22 cellular contexts compared by ENCODE assay signal in the genomic region with DNA sequence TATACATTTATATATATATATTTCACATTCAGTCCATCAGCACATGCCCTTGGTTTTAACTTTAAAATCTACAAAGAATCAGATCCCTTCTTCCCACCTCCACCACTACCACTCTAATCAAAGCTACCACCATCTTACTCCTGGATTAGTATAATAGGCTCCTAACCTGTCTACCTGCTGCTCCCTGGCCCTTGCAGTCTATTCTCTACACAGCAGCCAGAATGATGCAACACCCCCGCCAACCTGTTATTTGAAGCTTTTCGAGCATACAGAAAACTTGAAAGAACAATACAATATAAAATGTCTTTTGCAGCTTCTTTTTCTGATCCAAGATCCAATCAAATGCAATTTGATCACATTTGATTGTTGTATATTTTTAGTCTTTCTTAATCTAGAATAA.
A peak's percentile ranks its signal among the peaks of the same experiment; 100 is the strongest.
DNase-seq lines count a peak whose midpoint lies in the region; ATAC-seq, FAIRE-seq and TF ChIP-seq lines count a peak whose summit lies in the region.
"Had no signal": no experiment of that assay in that cellular context is flagged by ENCODE, and none has a peak within 500 bp of the region (broad histone marks: within the 10 kb centered on the region; RNA-seq: fewer than 3 reads in every experiment).

No MANE protein-coding gene starts in this region.

- peaks cover 0 to 4% (median 0%) of the 10 kb centered on the region in 3 donors for H3K9me3 Mint-ChIP-seq in T-cell

- H3K27me3 ChIP-seq in K562 (ENCODE audit: control insufficient read depth in 2 of 2, insufficient read depth in 2 of 2, low read length in 2 of 2), result no peaks in the 10 kb centered on the region
- no peaks in the 10 kb centered on the region for H3K27me3 ChIP-seq in mesenchymal stem cell (ENCODE audit: control insufficient read depth in 1 of 2, insufficient read depth in 1 of 2, low read length in 2 of 2)
- H3K27me3 ChIP-seq: BE2C, MG63 had no signal

- H3K79me1 ChIP-seq in mesenchymal stem cell (replicated peaks; ENCODE audit: low read length, poor library complexity, severe bottlenecking), result no peaks in the 10 kb centered on the region

- H4K8ac ChIP-seq in mesenchymal stem cell (ENCODE audit: low read length), result no peak overlapping the region

- no TSS peak for BruUV-seq in K562 (replicated peaks; lab: Mats Ljungman, UMichigan)

- H3K4me3 Mint-ChIP-seq in T-cell, result no peak overlapping the region

- H2BK12ac ChIP-seq in mesenchymal stem cell (ENCODE audit: low read length in 2 of 2), result peak overlapping the region in 1 of 2 experiments; percentile 34

- H2AK5ac ChIP-seq in mesenchymal stem cell (ENCODE audit: low read length, severe bottlenecking), result peak overlapping the region; percentile 69

- peaks cover 0 to 42% of the 10 kb centered on the region in 2 experiments; a peak in 3 of 5 replicates for H3K4me1 ChIP-seq in K562 (replicated peaks in 1 of 2; ENCODE audit: control insufficient read depth in 2 of 2, insufficient read depth in 2 of 2, low read length in 2 of 2)
- peaks cover 2% of the 10 kb centered on the region for H3K4me1 ChIP-seq in mesenchymal stem cell (ENCODE audit: control insufficient read depth, insufficient read depth, low read depth, low read length)
- H3K4me1 ChIP-seq: BE2C had no signal

- H3K18ac ChIP-seq in mesenchymal stem cell (ENCODE audit: low read depth in 1 of 2, low read length in 2 of 2), result no peak overlapping the region

- no peak overlapping the region for H3K14ac ChIP-seq in mesenchymal stem cell (ENCODE audit: low read length in 2 of 2)

- H3K9ac ChIP-seq in K562 (ENCODE audit: insufficient read depth in 1 of 2, low read depth in 2 of 2, low read length in 2 of 2), result no peak overlapping the region
- no peak overlapping the region for H3K9ac ChIP-seq in mesenchymal stem cell (ENCODE audit: low read length)

- H3K4ac ChIP-seq in mesenchymal stem cell (ENCODE audit: low read depth in 1 of 2, low read length in 2 of 2), result no peak overlapping the region

- in situ Hi-C loops in K562 (cut with MboI), result no loop called here

- no peak overlapping the region for H3K27ac Mint-ChIP-seq in T-cell

- no peak for FAIRE-seq in K562 (lab: Jason Lieb, UNC)
- FAIRE-seq: GM12892, GM19239, RCC 7860 had no signal

- H3K9me3 ChIP-seq in K562 (replicated peaks; ENCODE audit: control insufficient read depth, insufficient read depth, low read depth, low read length), result no peaks in the 10 kb centered on the region
- no peaks in the 10 kb centered on the region for H3K9me3 ChIP-seq in mesenchymal stem cell (ENCODE audit: control insufficient read depth, low read length)
- H3K9me3 ChIP-seq: BE2C, MG63 had no signal

- no peaks in the 10 kb centered on the region for H3K9me1 ChIP-seq in K562 (ENCODE audit: control insufficient read depth, insufficient read depth, low read length)

- H4K91ac ChIP-seq in mesenchymal stem cell (ENCODE audit: low read length), result no peak overlapping the region

- 57% methylated on average over 2 of the region's 2 CpGs for WGBS in K562 (ENCODE audit: insufficient coverage, low coverage, missing lambda C conversion rate)
- 100% methylated on average over 1 of the region's 2 CpGs for WGBS in mesenchymal stem cell

- no peaks in the 10 kb centered on the region for H3K79me2 ChIP-seq in K562 (ENCODE audit: control insufficient read depth, insufficient read depth, low read length)

- H2BK5ac ChIP-seq in mesenchymal stem cell (ENCODE audit: low read depth, low read length, poor library complexity, severe bottlenecking), result no peak overlapping the region

- no peaks in the 10 kb centered on the region for H4K20me1 ChIP-seq in K562 (replicated peaks; ENCODE audit: control insufficient read depth, insufficient read depth, low read length)

- ATAC-seq in K562, result no peak
- ATAC-seq in T-cell (replicated peaks in 1 of 4), result no peak

- TF ChIP-seq POLR2A in K562 (conservative IDR thresholded peaks at IDR 0.05) (no peak), erythroblast (IDR thresholded peaks at IDR 0.05; ENCODE audit: low read length) (no peak)

- H3K27ac ChIP-seq in K562 (ENCODE audit: extremely low read depth, low read depth, low read length) (no peak overlapping the region), mesenchymal stem cell (ENCODE audit: low read length, poor library complexity, severe bottlenecking) (peak overlapping the region; percentile 55)
- H3K27ac ChIP-seq: 22Rv1, HL-60 had no signal

- no peak overlapping the region for H3K23ac ChIP-seq in mesenchymal stem cell (ENCODE audit: low read length in 2 of 2)

- CTCF ChIA-PET in K562 (lab: Yijun Ruan, JAX; ENCODE audit: low intra/inter-chr PET ratio) (no interaction called here), T-cell (lab: Charles Lee) (no interaction called here)

- DNase-seq in NCI-H82 (lab: John Stamatoyannopoulos, UW) (peak; percentile 27), NCI-H82 treated with DMSO at 0.1 percent for 48 hours (lab: John Stamatoyannopoulos, UW; ENCODE audit: unreplicated experiment) (no peak), K562 (ENCODE audit: extremely low read depth in 1 of 4, low spot score in 3 of 4) (no peak), mesenchymal stem cell (no peak), erythroblast (lab: John Stamatoyannopoulos, UW) (no peak), T-cell (no peak), NAMALWA (ENCODE audit: low spot score) (no peak)
- DNase-seq: BE2C, DMS153, DND-41, H7, KBM-7, NCI-H2029, NCI-H446 treated with DMSO at 0.1 percent for 48 hours, NCI-H526 had no signal

- no peaks in the 10 kb centered on the region for H3K36me3 ChIP-seq in K562 (ENCODE audit: control insufficient read depth, insufficient read depth, low read length)
- no peaks in the 10 kb centered on the region for H3K36me3 ChIP-seq in mesenchymal stem cell (ENCODE audit: control insufficient read depth in 1 of 2, insufficient read depth in 2 of 2, low read depth in 1 of 2, low read length in 2 of 2)
- H3K36me3 ChIP-seq: BE2C, MG63 had no signal

- no peaks in the 10 kb centered on the region for H3K36me3 Mint-ChIP-seq in T-cell

- POLR2A ChIA-PET in K562 (lab: Yijun Ruan, JAX) (no interaction called here), T-cell (lab: Charles Lee) (no interaction called here)

- H3K4me2 ChIP-seq in K562 (ENCODE audit: insufficient read depth, low read length) (no peak overlapping the region), mesenchymal stem cell (ENCODE audit: low read length, poor library complexity, severe bottlenecking) (no peak overlapping the region)

- no peak overlapping the region for H2BK15ac ChIP-seq in mesenchymal stem cell (ENCODE audit: low read depth, poor library complexity, severe bottlenecking)

- no peak for TF ChIP-seq CTCF in K562 (IDR thresholded peaks at IDR 0.05 in 2 of 3, conservative IDR thresholded peaks at IDR 0.05 in 1 of 3; ENCODE audit: insufficient read depth in 2 of 3, low read depth in 1 of 3, low read length in 3 of 3)

- H2AFZ ChIP-seq in K562 (ENCODE audit: low read depth, low read length) (no peak overlapping the region), mesenchymal stem cell (ENCODE audit: low read depth, low read length) (no peak overlapping the region)

- no peak overlapping the region for H3K4me3 ChIP-seq in K562
- H3K4me3 ChIP-seq in mesenchymal stem cell (ENCODE audit: insufficient read depth in 1 of 2, low read depth in 1 of 2, low read length in 2 of 2), result no peak overlapping the region
- H3K4me3 ChIP-seq: MG63 had no signal

- no peak for TF ChIP-seq EP300 in Ishikawa (IDR thresholded peaks at IDR 0.05; ENCODE audit: borderline replicate concordance)
- no peak for TF ChIP-seq EP300 in K562 (IDR thresholded peaks at IDR 0.05; ENCODE audit: low read length)

- intact Hi-C loops in K562 (cut with micrococcal nuclease), result no loop called here

- H3K4me1 Mint-ChIP-seq in T-cell, result no peaks in the 10 kb centered on the region

- TF ChIP-seq RAD21 in Ishikawa (IDR thresholded peaks at IDR 0.05; ENCODE audit: low read depth) (peak; percentile 9; the same call in 1 of the 2 replicates), K562 (CRISPR knock-in tag; conservative IDR thresholded peaks at IDR 0.05 in 1 of 2, IDR thresholded peaks at IDR 0.05 in 1 of 2) (no peak)

- peaks cover 9 to 11% of the 10 kb centered on the region in 2 donors for H3K27me3 Mint-ChIP-seq in T-cell

- no peak overlapping the region for H2BK120ac ChIP-seq in mesenchymal stem cell (ENCODE audit: low read depth, low read length)

TF ChIP-seq in K562, 482 proteins besides CTCF, POLR2A, EP300 and RAD21 (continues in another document):
- TF ChIP-seq SMARCA5 (IDR thresholded peaks at IDR 0.05) (no peak), ESRRA (IDR thresholded peaks at IDR 0.05; ENCODE audit: borderline replicate concordance, low read depth) (no peak), ATF4 (CRISPR knock-in tag; IDR thresholded peaks at IDR 0.05) (peak; percentile 75), DMBX1 (CRISPR knock-in tag; IDR thresholded peaks at IDR 0.05; ENCODE audit: borderline replicate concordance) (peak; percentile 45; the same call in 1 of the 2 replicates)
- TF ChIP-seq, protein P1, sequence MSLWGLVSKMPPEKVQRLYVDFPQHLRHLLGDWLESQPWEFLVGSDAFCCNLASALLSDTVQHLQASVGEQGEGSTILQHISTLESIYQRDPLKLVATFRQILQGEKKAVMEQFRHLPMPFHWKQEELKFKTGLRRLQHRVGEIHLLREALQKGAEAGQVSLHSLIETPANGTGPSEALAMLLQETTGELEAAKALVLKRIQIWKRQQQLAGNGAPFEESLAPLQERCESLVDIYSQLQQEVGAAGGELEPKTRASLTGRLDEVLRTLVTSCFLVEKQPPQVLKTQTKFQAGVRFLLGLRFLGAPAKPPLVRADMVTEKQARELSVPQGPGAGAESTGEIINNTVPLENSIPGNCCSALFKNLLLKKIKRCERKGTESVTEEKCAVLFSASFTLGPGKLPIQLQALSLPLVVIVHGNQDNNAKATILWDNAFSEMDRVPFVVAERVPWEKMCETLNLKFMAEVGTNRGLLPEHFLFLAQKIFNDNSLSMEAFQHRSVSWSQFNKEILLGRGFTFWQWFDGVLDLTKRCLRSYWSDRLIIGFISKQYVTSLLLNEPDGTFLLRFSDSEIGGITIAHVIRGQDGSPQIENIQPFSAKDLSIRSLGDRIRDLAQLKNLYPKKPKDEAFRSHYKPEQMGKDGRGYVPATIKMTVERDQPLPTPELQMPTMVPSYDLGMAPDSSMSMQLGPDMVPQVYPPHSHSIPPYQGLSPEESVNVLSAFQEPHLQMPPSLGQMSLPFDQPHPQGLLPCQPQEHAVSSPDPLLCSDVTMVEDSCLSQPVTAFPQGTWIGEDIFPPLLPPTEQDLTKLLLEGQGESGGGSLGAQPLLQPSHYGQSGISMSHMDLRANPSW (CRISPR knock-in tag; IDR thresholded peaks at IDR 0.05), result no peak
